ENCODE assay signal across 8 cellular contexts in genomic region chr12:1595690-1596347, GRCh38. TPM values are rescaled to one million over a fixed set of nuclear protein-coding genes. Genes with fewer than 3 reads are reported as not detected.
DNase-seq lines count a peak whose midpoint lies in the region; ATAC-seq and TF ChIP-seq lines count a peak whose summit lies in the region.

No MANE protein-coding gene starts in this region.

- no peak for ATAC-seq in HG03175 (IDR thresholded peaks at IDR 0.05; ENCODE audit: unreplicated experiment)

- TF ChIP-seq EP300 in neural cell (conservative IDR thresholded peaks at IDR 0.05; ENCODE audit: poor library complexity, severe bottlenecking) = no peak

- TF ChIP-seq CTCF in neural cell (IDR thresholded peaks at IDR 0.05; ENCODE audit: poor library complexity, severe bottlenecking) (no peak), GM13976 (IDR thresholded peaks at IDR 0.05; ENCODE audit: borderline replicate concordance, control extremely low read depth, extremely low read depth, insufficient read depth, missing control alignments) (no peak)

- no peak for TF ChIP-seq RAD21 in neural cell (conservative IDR thresholded peaks at IDR 0.05)

- H2AFZ ChIP-seq in neural cell (ENCODE audit: low read depth, low read length) = peak overlapping the region; percentile 71

- peak overlapping the region; percentile 96 for H3K4me2 ChIP-seq in neural cell (ENCODE audit: low read length)

- peaks cover 55% of the 10 kb centered on the region for H3K27me3 ChIP-seq in HUES64 (ENCODE audit: insufficient read depth, low read length)
- H3K27me3 ChIP-seq in neural cell (ENCODE audit: insufficient read depth, low read depth, low read length) = no peaks in the 10 kb centered on the region

- peaks cover 7% of the 10 kb centered on the region for H3F3A ChIP-seq in neural cell (ENCODE audit: insufficient read depth, low read length, poor library complexity, severe bottlenecking)

- peaks cover 29% of the 10 kb centered on the region for H4K20me1 ChIP-seq in neural cell (ENCODE audit: insufficient read depth)

- H3K4me3 ChIP-seq in HUES64 (ENCODE audit: low read length) (peak overlapping the region; percentile 64), neural cell (ENCODE audit: low read length) (peak overlapping the region; percentile 66)

- H3K36me3 ChIP-seq in HUES64 (ENCODE audit: insufficient read depth, low read length) = no peaks in the 10 kb centered on the region
- H3K36me3 ChIP-seq in neural cell (ENCODE audit: insufficient read depth, low read length) = peaks cover 7% of the 10 kb centered on the region

- 90% methylated on average over 8 of the region's 9 CpGs for WGBS in HUES64

- H3K79me2 ChIP-seq in neural cell (replicated peaks; ENCODE audit: insufficient read depth, low read length) = peaks cover 66% of the 10 kb centered on the region

- H3K4me1 ChIP-seq in HUES64 (ENCODE audit: insufficient read depth, low read length) = peaks cover 27% of the 10 kb centered on the region

- H3K27ac ChIP-seq in HUES64 (ENCODE audit: low read depth, low read length) = no peak overlapping the region
- peak overlapping the region; percentile 99 for H3K27ac ChIP-seq in cingulate gyrus (ENCODE audit: low read depth, low read length)
- peak overlapping the region; percentile 90 for H3K27ac ChIP-seq in neural cell (ENCODE audit: low read length)

- H3K9me2 ChIP-seq in neural cell (ENCODE audit: insufficient read depth, low read length) = no peaks in the 10 kb centered on the region

- DNase-seq in AG08395 (ENCODE audit: low spot score) (peak; percentile 56), GM13976 (ENCODE audit: low spot score) (no peak), NCI-H146 treated with DMSO at 0.1 percent for 48 hours (lab: John Stamatoyannopoulos, UW; ENCODE audit: unreplicated experiment) (no peak)
- DNase-seq in stimulated activated CD4-positive, alpha-beta T cell treated with anti-CD3 and anti-CD28 coated beads, Interleukin-4, amount 100 ng/mL, for 4 hours = no peak

- H3K9me3 ChIP-seq in HUES64 (ENCODE audit: insufficient read depth, low read depth, low read length) = no peaks in the 10 kb centered on the region
- H3K9me3 ChIP-seq in neural cell (ENCODE audit: low read length) = no peaks in the 10 kb centered on the region

- in situ Hi-C loops in GM13976 (cut with MboI; ENCODE audit: low sequenced_read_pairs, unreplicated experiment) = loop anchor here (25.0 kb wide), 1 partner anchor 1034 kb away; no protein-coding TSS in a partner anchor

- H3K9ac ChIP-seq in HUES64 (ENCODE audit: low read depth, low read length) (no peak overlapping the region), neural cell (ENCODE audit: low read length) (peak overlapping the region; percentile 84)

TF ChIP-seq in neural cell, 6 proteins besides CTCF, POLR2A, EP300 and RAD21:
- TF ChIP-seq TAF1 (IDR thresholded peaks at IDR 0.05; ENCODE audit: low read depth) (no peak), REST (IDR thresholded peaks at IDR 0.05; ENCODE audit: borderline replicate concordance) (no peak), MXI1 (conservative IDR thresholded peaks at IDR 0.05; ENCODE audit: poor library complexity, severe bottlenecking) (no peak), POLR2AphosphoS5 (IDR thresholded peaks at IDR 0.05) (no peak), EZH2 (IDR thresholded peaks at IDR 0.05; ENCODE audit: borderline replicate concordance, insufficient read depth, low read length, poor library complexity, severe bottlenecking) (no peak), SMC3 (conservative IDR thresholded peaks at IDR 0.05; ENCODE audit: poor library complexity) (no peak)
TF ChIP-seq in neural cell: peak in this region for 0.

RNA-seq across cellular contexts. Expression of gene FBXL14, which starts 1.4 kb away (rescaled TPM):
- 13.2 TPM for polyA plus RNA-seq in HUES64 (2013, experiment 1 of 2)
- 12.4 TPM for polyA plus RNA-seq in HUES64 (2013, experiment 2 of 2)
- polyA plus RNA-seq in neural cell = 15.1 and 21.8 TPM in 2 replicates
- polyA minus RNA-seq in neural cell = 49.3 and 63.3 TPM in 2 replicates

RNA-seq across cellular contexts. Expression of gene WNT5B, which starts 33.2 kb away (rescaled TPM):
- polyA plus RNA-seq in HUES64 (2013, experiment 1 of 2) = 14.6 TPM
- polyA plus RNA-seq in HUES64 (2013, experiment 2 of 2) = 13.5 TPM
- 17.0 and 17.4 TPM in 2 replicates for polyA plus RNA-seq in neural cell
- polyA minus RNA-seq in neural cell = 23.3 and 28.7 TPM in 2 replicates
